Comparison of ENCODE assay signal across 11 cellular contexts in genomic region chr1:248828845-248829244, GRCh38. TPM values are rescaled to one million over a fixed set of nuclear protein-coding genes. Genes with fewer than 3 reads are reported as not detected.
DNase-seq lines count a peak whose midpoint lies in the region; ATAC-seq and TF ChIP-seq lines count a peak whose summit lies in the region.
"Had no signal": no experiment of that assay in that cellular context is flagged by ENCODE, and none has a peak within 500 bp of the region (broad histone marks: within the 10 kb centered on the region; RNA-seq: fewer than 3 reads in every experiment).

No MANE protein-coding gene starts in this region.

- no peak overlapping the region for H3K9ac ChIP-seq in trophoblast cell (ENCODE audit: low read length)

- no peak overlapping the region for H3K4ac ChIP-seq in trophoblast cell (ENCODE audit: low read depth, low read length)

- no peak overlapping the region for H2AK5ac ChIP-seq in trophoblast cell (ENCODE audit: low read length)

- no peaks in the 10 kb centered on the region for H4K20me1 ChIP-seq in PC-9 (ENCODE audit: insufficient read depth)

- H2BK5ac ChIP-seq in trophoblast cell (ENCODE audit: low read depth, low read length, poor library complexity) = no peak overlapping the region

- H4K91ac ChIP-seq in trophoblast cell (ENCODE audit: low read depth, low read length) = no peak overlapping the region

- no peak for TF ChIP-seq CTCF in PC-9 (conservative IDR thresholded peaks at IDR 0.05)

- H3F3A ChIP-seq in PC-9 (ENCODE audit: insufficient read depth, low read depth) = peaks cover 16% of the 10 kb centered on the region

- no peak overlapping the region for H3K18ac ChIP-seq in trophoblast cell (ENCODE audit: low read length)

- DNase-seq in DMS53 (lab: John Stamatoyannopoulos, UW) (peak; percentile 41), DMS53 treated with DMSO at 0.1 percent for 48 hours (lab: John Stamatoyannopoulos, UW; ENCODE audit: unreplicated experiment) (no peak), PC-9 (peak in 1 of 2 experiments; percentile 81), dermis blood vessel endothelial cell (peak; percentile 43), trophoblast cell (peak; percentile 43 to 82), DMS79 (lab: John Stamatoyannopoulos, UW) (no peak)
- DNase-seq: NCI-H1417 treated with DMSO at 0.1 percent for 48 hours, SHP77 had no signal

- H3K27me3 ChIP-seq in PC-9 (ENCODE audit: insufficient read depth, low read depth) = no peaks in the 10 kb centered on the region
- no peaks in the 10 kb centered on the region for H3K27me3 ChIP-seq in trophoblast cell (ENCODE audit: insufficient read depth, low read length)

- H3K4me3 ChIP-seq in PC-9 = no peak overlapping the region
- H3K4me3 ChIP-seq in trophoblast cell (ENCODE audit: low read depth, low read length) = no peak overlapping the region

- H3K79me1 ChIP-seq in trophoblast cell (ENCODE audit: low read length) = peaks cover 10% of the 10 kb centered on the region

- BruUV-seq in PC-9 (replicated peaks; lab: Mats Ljungman, UMichigan) = no TSS peak

- H3K27ac ChIP-seq in PC-9 (peak overlapping the region; percentile 39; the same call in 1 of the 2 replicates), trophoblast cell (ENCODE audit: low read depth, low read length) (no peak overlapping the region)
- H3K27ac ChIP-seq: 22Rv1 had no signal

- H3K36me3 ChIP-seq in PC-9 (ENCODE audit: low read depth) (no peaks in the 10 kb centered on the region), trophoblast cell (ENCODE audit: control insufficient read depth in 1 of 2, insufficient read depth in 2 of 2, low read length in 2 of 2) (peaks cover 6 to 9% of the 10 kb centered on the region in 2 experiments)

- H2BK120ac ChIP-seq in trophoblast cell (ENCODE audit: insufficient read depth, low read length, poor library complexity) = no peak overlapping the region

- H2AFZ ChIP-seq in PC-9 (no peak overlapping the region), trophoblast cell (ENCODE audit: insufficient read depth, low read length, poor library complexity) (no peak overlapping the region)

- no peak overlapping the region for H3K14ac ChIP-seq in trophoblast cell (ENCODE audit: low read length)

- H3K4me1 ChIP-seq in PC-9 (replicated peaks; ENCODE audit: insufficient read depth) (peaks cover 33% of the 10 kb centered on the region), trophoblast cell (ENCODE audit: control insufficient read depth in 1 of 2, insufficient read depth in 2 of 2, low read length in 2 of 2) (peaks cover 10 to 14% of the 10 kb centered on the region in 2 experiments)

- CTCF ChIA-PET in PC-9 (lab: Charles Lee) = no interaction called here

- no peak overlapping the region for H3K23ac ChIP-seq in trophoblast cell (ENCODE audit: low read length)

- H3K9me2 ChIP-seq in PC-9 (ENCODE audit: insufficient read depth) = no peaks in the 10 kb centered on the region

- H4K12ac ChIP-seq in trophoblast cell (ENCODE audit: low read depth, low read length) = no peak overlapping the region

- H4K8ac ChIP-seq in trophoblast cell (ENCODE audit: low read depth, low read length) = no peak overlapping the region

- ATAC-seq in HG02623 (IDR thresholded peaks at IDR 0.05; ENCODE audit: unreplicated experiment) (no peak), GM19455 (IDR thresholded peaks at IDR 0.05; ENCODE audit: unreplicated experiment) (no peak)

- H2BK12ac ChIP-seq in trophoblast cell (ENCODE audit: low read length) = no peak overlapping the region

- H3K4me2 ChIP-seq in PC-9 (peak overlapping the region; percentile 36), trophoblast cell (ENCODE audit: low read length) (no peak overlapping the region)

- peaks cover 17% of the 10 kb centered on the region for H3K79me2 ChIP-seq in PC-9 (ENCODE audit: low read depth)
- peaks cover 9% of the 10 kb centered on the region for H3K79me2 ChIP-seq in trophoblast cell (ENCODE audit: control insufficient read depth, insufficient read depth, low read length, poor library complexity)

- no peaks in the 10 kb centered on the region for H3K9me3 ChIP-seq in PC-9 (ENCODE audit: insufficient read depth, low read depth)
- no peaks in the 10 kb centered on the region for H3K9me3 ChIP-seq in trophoblast cell (ENCODE audit: insufficient read depth, low read depth, low read length)

- POLR2A ChIA-PET in PC-9 (lab: Charles Lee; ENCODE audit: unreplicated experiment) = no interaction called here

- intact Hi-C loops in PC-9 (cut with micrococcal nuclease; ENCODE audit: unreplicated experiment) = no loop called here

- no CpG with 5 or more reads among the region's 3 CpGs for WGBS in trophoblast cell (ENCODE audit: extremely low coverage, insufficient coverage, insufficient read length)

RNA-seq across cellular contexts. Expression of gene SH3BP5L, which starts 3.1 kb away (rescaled TPM):
- total RNA-seq in PC-9 (2021) (24.6 and 25.6 TPM in 2 replicates), dermis blood vessel endothelial cell (32.7 and 36.7 TPM in 2 replicates)
- 21.2 and 22.7 TPM in 2 replicates for polyA plus RNA-seq in trophoblast cell (2013)

RNA-seq across cellular contexts. Expression of gene ZNF672, which starts 9.2 kb away (rescaled TPM):
- total RNA-seq in PC-9 (2021) (24.7 and 27.6 TPM in 2 replicates), dermis blood vessel endothelial cell (28.1 and 32.2 TPM in 2 replicates)
- 40.2 and 42.1 TPM in 2 replicates for polyA plus RNA-seq in trophoblast cell (2013)

RNA-seq across cellular contexts. Expression of gene ZNF692, which starts 30.0 kb away (rescaled TPM):
- total RNA-seq in PC-9 (2021) (46.6 and 51.7 TPM in 2 replicates), dermis blood vessel endothelial cell (7.7 and 16.5 TPM in 2 replicates)
- 23.6 and 24.7 TPM in 2 replicates for polyA plus RNA-seq in trophoblast cell (2013)

Comparison
In these comparisons a context has a peak if more than half of its experiments do, and no peak if none do; other contexts are left out.
1. DNase-seq: peak in DMS53 (single experiment), dermis blood vessel endothelial cell (single experiment) and trophoblast cell (2 of 2); none in DMS53 treated with DMSO at 0.1 percent for 48 hours (single experiment) and DMS79 (single experiment).